Comparison of ENCODE assay signal across 1 cellular context in the genomic region with DNA sequence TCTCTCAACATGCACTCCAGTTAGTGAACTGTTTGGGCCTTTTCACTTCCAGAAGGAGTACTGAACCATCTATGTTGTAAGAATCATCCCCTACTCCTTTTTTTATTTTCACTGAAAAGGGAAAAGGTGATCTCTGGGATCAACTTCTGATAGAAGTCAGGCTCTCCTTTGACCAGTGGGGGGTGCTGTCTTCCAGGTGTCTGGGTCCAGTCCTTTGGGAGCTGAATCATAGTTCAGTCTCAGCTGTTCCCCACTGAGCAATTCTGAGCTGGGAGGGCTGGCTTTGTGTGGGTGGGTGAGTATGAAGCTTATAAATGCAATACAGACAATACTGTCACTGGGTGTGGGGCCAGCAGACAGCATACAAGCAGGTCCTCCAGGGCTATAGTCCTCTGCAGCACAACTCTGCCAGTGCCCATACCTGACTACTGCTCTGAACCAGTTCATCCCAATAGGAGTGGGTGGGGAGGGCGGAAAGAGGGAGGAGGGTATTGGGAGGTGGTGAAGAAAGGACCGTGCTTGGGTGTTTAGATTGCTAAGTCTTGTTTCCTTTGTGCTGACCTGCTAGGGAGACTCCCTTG.
TF ChIP-seq lines count a peak whose summit lies in the region.

No MANE protein-coding gene starts in this region.

TF ChIP-seq in K562, 482 proteins besides CTCF, POLR2A, EP300 and RAD21 (continued from another document and continues in another):
- TF ChIP-seq NRF1 (conservative IDR thresholded peaks at IDR 0.05 in 1 of 2, IDR thresholded peaks at IDR 0.05 in 1 of 2), result 0 out of 4 replicates have a peak, but pooled peaks of 1 of the 2 experiments have one; percentile 25
- no peak for TF ChIP-seq SMAD2 (IDR thresholded peaks at IDR 0.05; ENCODE audit: low read depth, low read length)
- TF ChIP-seq MAFG (tag; conservative IDR thresholded peaks at IDR 0.05), result peak; percentile 36; the same call in 1 of the 2 replicates
- TF ChIP-seq, protein P1, sequence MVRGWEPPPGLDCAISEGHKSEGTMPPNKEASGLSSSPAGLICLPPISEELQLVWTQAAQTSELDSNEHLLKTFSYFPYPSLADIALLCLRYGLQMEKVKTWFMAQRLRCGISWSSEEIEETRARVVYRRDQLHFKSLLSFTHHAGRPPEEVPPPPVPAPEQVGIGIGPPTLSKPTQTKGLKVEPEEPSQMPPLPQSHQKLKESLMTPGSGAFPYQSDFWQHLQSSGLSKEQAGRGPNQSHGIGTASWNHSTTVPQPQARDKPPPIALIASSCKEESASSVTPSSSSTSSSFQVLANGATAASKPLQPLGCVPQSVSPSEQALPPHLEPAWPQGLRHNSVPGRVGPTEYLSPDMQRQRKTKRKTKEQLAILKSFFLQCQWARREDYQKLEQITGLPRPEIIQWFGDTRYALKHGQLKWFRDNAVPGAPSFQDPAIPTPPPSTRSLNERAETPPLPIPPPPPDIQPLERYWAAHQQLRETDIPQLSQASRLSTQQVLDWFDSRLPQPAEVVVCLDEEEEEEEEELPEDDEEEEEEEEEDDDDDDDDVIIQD (CRISPR knock-in tag; IDR thresholded peaks at IDR 0.05), result no peak
- no peak for TF ChIP-seq ZNF263 (CRISPR knock-in tag; IDR thresholded peaks at IDR 0.05; ENCODE audit: borderline replicate concordance)
- TF ChIP-seq, protein P2, sequence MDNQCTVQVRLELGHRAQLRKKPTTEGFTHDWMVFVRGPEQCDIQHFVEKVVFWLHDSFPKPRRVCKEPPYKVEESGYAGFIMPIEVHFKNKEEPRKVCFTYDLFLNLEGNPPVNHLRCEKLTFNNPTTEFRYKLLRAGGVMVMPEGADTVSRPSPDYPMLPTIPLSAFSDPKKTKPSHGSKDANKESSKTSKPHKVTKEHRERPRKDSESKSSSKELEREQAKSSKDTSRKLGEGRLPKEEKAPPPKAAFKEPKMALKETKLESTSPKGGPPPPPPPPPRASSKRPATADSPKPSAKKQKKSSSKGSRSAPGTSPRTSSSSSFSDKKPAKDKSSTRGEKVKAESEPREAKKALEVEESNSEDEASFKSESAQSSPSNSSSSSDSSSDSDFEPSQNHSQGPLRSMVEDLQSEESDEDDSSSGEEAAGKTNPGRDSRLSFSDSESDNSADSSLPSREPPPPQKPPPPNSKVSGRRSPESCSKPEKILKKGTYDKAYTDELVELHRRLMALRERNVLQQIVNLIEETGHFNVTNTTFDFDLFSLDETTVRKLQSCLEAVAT (IDR thresholded peaks at IDR 0.05), result 0 out of 4 replicates have a peak, but pooled peaks of 1 of the 2 experiments have one; percentile 7
- no peak for TF ChIP-seq CBX8 (IDR thresholded peaks at IDR 0.05; ENCODE audit: borderline replicate concordance, extremely low read depth, low read depth, low read length, poor library complexity, severe bottlenecking)
- peak; percentile 37; the same call in 1 of the 2 replicates for TF ChIP-seq ZNF316 (IDR thresholded peaks at IDR 0.05)
- TF ChIP-seq BRD4 (IDR thresholded peaks at IDR 0.05), result no peak
- peak; percentile 94 for TF ChIP-seq EGR1 (conservative IDR thresholded peaks at IDR 0.05)
- TF ChIP-seq, protein P3, sequence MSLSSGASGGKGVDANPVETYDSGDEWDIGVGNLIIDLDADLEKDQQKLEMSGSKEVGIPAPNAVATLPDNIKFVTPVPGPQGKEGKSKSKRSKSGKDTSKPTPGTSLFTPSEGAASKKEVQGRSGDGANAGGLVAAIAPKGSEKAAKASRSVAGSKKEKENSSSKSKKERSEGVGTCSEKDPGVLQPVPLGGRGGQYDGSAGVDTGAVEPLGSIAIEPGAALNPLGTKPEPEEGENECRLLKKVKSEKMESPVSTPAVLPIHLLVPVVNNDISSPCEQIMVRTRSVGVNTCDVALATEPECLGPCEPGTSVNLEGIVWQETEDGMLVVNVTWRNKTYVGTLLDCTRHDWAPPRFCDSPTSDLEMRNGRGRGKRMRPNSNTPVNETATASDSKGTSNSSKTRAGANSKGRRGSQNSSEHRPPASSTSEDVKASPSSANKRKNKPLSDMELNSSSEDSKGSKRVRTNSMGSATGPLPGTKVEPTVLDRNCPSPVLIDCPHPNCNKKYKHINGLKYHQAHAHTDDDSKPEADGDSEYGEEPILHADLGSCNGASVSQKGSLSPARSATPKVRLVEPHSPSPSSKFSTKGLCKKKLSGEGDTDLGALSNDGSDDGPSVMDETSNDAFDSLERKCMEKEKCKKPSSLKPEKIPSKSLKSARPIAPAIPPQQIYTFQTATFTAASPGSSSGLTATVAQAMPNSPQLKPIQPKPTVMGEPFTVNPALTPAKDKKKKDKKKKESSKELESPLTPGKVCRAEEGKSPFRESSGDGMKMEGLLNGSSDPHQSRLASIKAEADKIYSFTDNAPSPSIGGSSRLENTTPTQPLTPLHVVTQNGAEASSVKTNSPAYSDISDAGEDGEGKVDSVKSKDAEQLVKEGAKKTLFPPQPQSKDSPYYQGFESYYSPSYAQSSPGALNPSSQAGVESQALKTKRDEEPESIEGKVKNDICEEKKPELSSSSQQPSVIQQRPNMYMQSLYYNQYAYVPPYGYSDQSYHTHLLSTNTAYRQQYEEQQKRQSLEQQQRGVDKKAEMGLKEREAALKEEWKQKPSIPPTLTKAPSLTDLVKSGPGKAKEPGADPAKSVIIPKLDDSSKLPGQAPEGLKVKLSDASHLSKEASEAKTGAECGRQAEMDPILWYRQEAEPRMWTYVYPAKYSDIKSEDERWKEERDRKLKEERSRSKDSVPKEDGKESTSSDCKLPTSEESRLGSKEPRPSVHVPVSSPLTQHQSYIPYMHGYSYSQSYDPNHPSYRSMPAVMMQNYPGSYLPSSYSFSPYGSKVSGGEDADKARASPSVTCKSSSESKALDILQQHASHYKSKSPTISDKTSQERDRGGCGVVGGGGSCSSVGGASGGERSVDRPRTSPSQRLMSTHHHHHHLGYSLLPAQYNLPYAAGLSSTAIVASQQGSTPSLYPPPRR (CRISPR knock-in tag; IDR thresholded peaks at IDR 0.05; ENCODE audit: borderline replicate concordance), result no peak
- TF ChIP-seq, protein P4, sequence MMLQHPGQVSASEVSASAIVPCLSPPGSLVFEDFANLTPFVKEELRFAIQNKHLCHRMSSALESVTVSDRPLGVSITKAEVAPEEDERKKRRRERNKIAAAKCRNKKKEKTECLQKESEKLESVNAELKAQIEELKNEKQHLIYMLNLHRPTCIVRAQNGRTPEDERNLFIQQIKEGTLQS (IDR thresholded peaks at IDR 0.05), result peak; percentile 46
- TF ChIP-seq, protein P4 (CRISPR knock-in tag; conservative IDR thresholded peaks at IDR 0.05), result 0 out of 2 replicates have a peak, but pooled peaks have one; percentile 19
- TF ChIP-seq FOXP1 (CRISPR knock-in tag; IDR thresholded peaks at IDR 0.05), result peak; percentile 52; the same call in 1 of the 2 replicates
- TF ChIP-seq SRF (CRISPR knock-in tag; IDR thresholded peaks at IDR 0.05), result 0 out of 4 replicates have a peak, but pooled peaks of 1 of the 2 experiments have one; percentile 27
- TF ChIP-seq, protein P5, sequence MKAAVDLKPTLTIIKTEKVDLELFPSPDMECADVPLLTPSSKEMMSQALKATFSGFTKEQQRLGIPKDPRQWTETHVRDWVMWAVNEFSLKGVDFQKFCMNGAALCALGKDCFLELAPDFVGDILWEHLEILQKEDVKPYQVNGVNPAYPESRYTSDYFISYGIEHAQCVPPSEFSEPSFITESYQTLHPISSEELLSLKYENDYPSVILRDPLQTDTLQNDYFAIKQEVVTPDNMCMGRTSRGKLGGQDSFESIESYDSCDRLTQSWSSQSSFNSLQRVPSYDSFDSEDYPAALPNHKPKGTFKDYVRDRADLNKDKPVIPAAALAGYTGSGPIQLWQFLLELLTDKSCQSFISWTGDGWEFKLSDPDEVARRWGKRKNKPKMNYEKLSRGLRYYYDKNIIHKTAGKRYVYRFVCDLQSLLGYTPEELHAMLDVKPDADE (conservative IDR thresholded peaks at IDR 0.05; ENCODE audit: control insufficient read depth, low read depth, low read length), result no peak
- no peak; a peak in 1 of 4 replicates for TF ChIP-seq RCOR1 (IDR thresholded peaks at IDR 0.05; ENCODE audit: borderline replicate concordance in 1 of 2, low read depth in 2 of 2, low read length in 2 of 2)
- no peak for TF ChIP-seq L3MBTL2 (IDR thresholded peaks at IDR 0.05)
- TF ChIP-seq ARID2 (IDR thresholded peaks at IDR 0.05), result peak; percentile 66; the same call in 1 of the 2 replicates
- no peak for TF ChIP-seq RBM14 (IDR thresholded peaks at IDR 0.05; ENCODE audit: borderline replicate concordance, insufficient read depth, low read depth, low read length)
- no peak for TF ChIP-seq GABPA (tag; conservative IDR thresholded peaks at IDR 0.05; ENCODE audit: low read depth)
- TF ChIP-seq DPF2 (IDR thresholded peaks at IDR 0.05), result peak; percentile 68; the same call in 1 of the 2 replicates
- TF ChIP-seq C11orf30 (IDR thresholded peaks at IDR 0.05; ENCODE audit: low read depth), result peak; percentile 56
- peak; percentile 35; the same call in 1 of the 2 replicates for TF ChIP-seq SMARCE1 (IDR thresholded peaks at IDR 0.05)
- TF ChIP-seq DACH1 (IDR thresholded peaks at IDR 0.05; ENCODE audit: partially characterized antibody), result peak; percentile 89
- peak; percentile 20; the same call in 1 of the 2 replicates for TF ChIP-seq TCF3 (CRISPR knock-in tag; IDR thresholded peaks at IDR 0.05)
- no peak for TF ChIP-seq TAF9B (IDR thresholded peaks at IDR 0.05; ENCODE audit: partially characterized antibody)
- TF ChIP-seq SMARCA4 (IDR thresholded peaks at IDR 0.05), result 0 out of 2 replicates have a peak, but pooled peaks have one; percentile 12
- no peak for TF ChIP-seq ZNF175 (CRISPR knock-in tag; IDR thresholded peaks at IDR 0.05; ENCODE audit: low read depth)
- peak; percentile 37; the same call in 1 of the 2 replicates for TF ChIP-seq XRCC5 (IDR thresholded peaks at IDR 0.05; ENCODE audit: low read depth, low read length)
- TF ChIP-seq CHD1 (IDR thresholded peaks at IDR 0.05; ENCODE audit: low read length), result no peak
- no peak for TF ChIP-seq KAT8 (IDR thresholded peaks at IDR 0.05; ENCODE audit: low read depth)
- TF ChIP-seq, protein P6, sequence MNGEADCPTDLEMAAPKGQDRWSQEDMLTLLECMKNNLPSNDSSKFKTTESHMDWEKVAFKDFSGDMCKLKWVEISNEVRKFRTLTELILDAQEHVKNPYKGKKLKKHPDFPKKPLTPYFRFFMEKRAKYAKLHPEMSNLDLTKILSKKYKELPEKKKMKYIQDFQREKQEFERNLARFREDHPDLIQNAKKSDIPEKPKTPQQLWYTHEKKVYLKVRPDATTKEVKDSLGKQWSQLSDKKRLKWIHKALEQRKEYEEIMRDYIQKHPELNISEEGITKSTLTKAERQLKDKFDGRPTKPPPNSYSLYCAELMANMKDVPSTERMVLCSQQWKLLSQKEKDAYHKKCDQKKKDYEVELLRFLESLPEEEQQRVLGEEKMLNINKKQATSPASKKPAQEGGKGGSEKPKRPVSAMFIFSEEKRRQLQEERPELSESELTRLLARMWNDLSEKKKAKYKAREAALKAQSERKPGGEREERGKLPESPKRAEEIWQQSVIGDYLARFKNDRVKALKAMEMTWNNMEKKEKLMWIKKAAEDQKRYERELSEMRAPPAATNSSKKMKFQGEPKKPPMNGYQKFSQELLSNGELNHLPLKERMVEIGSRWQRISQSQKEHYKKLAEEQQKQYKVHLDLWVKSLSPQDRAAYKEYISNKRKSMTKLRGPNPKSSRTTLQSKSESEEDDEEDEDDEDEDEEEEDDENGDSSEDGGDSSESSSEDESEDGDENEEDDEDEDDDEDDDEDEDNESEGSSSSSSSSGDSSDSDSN (IDR thresholded peaks at IDR 0.05; ENCODE audit: borderline replicate concordance in 1 of 2, low read depth in 2 of 2, low read length in 2 of 2), result no peak
- TF ChIP-seq, protein P7, sequence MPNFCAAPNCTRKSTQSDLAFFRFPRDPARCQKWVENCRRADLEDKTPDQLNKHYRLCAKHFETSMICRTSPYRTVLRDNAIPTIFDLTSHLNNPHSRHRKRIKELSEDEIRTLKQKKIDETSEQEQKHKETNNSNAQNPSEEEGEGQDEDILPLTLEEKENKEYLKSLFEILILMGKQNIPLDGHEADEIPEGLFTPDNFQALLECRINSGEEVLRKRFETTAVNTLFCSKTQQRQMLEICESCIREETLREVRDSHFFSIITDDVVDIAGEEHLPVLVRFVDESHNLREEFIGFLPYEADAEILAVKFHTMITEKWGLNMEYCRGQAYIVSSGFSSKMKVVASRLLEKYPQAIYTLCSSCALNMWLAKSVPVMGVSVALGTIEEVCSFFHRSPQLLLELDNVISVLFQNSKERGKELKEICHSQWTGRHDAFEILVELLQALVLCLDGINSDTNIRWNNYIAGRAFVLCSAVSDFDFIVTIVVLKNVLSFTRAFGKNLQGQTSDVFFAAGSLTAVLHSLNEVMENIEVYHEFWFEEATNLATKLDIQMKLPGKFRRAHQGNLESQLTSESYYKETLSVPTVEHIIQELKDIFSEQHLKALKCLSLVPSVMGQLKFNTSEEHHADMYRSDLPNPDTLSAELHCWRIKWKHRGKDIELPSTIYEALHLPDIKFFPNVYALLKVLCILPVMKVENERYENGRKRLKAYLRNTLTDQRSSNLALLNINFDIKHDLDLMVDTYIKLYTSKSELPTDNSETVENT (CRISPR knock-in tag; IDR thresholded peaks at IDR 0.05), result no peak
- TF ChIP-seq CHCHD3 (CRISPR knock-in tag; IDR thresholded peaks at IDR 0.05), result no peak
- TF ChIP-seq JUND (IDR thresholded peaks at IDR 0.05; ENCODE audit: borderline replicate concordance, low read depth, low read length), result peak; percentile 79
- peak; percentile 64; the same call in 1 of the 3 replicates for TF ChIP-seq JUND (tag; IDR thresholded peaks at IDR 0.05; ENCODE audit: borderline replicate concordance, low read depth, low read length)
- TF ChIP-seq MAFK (IDR thresholded peaks at IDR 0.05; ENCODE audit: low read length), result peak; percentile 18; the same call in 1 of the 2 replicates
- TF ChIP-seq ETV1 (tag; conservative IDR thresholded peaks at IDR 0.05; ENCODE audit: low read depth), result no peak
- TF ChIP-seq NR1H2 (CRISPR knock-in tag; IDR thresholded peaks at IDR 0.05), result 0 out of 2 replicates have a peak, but pooled peaks have one; percentile 59
- TF ChIP-seq ZNF785 (CRISPR knock-in tag; IDR thresholded peaks at IDR 0.05), result no peak
- no peak for TF ChIP-seq NFE2L1 (tag; IDR thresholded peaks at IDR 0.05; ENCODE audit: borderline replicate concordance, low read depth)
- no peak for TF ChIP-seq ZNF695 (CRISPR knock-in tag; IDR thresholded peaks at IDR 0.05)
- TF ChIP-seq ZNF696 (CRISPR knock-in tag; conservative IDR thresholded peaks at IDR 0.05), result no peak
- no peak for TF ChIP-seq ETV6 (IDR thresholded peaks at IDR 0.05; ENCODE audit: borderline replicate concordance in 1 of 2, low read depth in 2 of 2, low read length in 1 of 2)
- TF ChIP-seq ETV6 (CRISPR knock-in tag; IDR thresholded peaks at IDR 0.05; ENCODE audit: borderline replicate concordance), result no peak
- no peak for TF ChIP-seq GABPB1 (CRISPR knock-in tag; IDR thresholded peaks at IDR 0.05)
- no peak for TF ChIP-seq RBM22 (IDR thresholded peaks at IDR 0.05; ENCODE audit: low read depth, low read length, poor library complexity, severe bottlenecking)
